ENCODE assay signal across 8 cellular contexts in the genomic region with DNA sequence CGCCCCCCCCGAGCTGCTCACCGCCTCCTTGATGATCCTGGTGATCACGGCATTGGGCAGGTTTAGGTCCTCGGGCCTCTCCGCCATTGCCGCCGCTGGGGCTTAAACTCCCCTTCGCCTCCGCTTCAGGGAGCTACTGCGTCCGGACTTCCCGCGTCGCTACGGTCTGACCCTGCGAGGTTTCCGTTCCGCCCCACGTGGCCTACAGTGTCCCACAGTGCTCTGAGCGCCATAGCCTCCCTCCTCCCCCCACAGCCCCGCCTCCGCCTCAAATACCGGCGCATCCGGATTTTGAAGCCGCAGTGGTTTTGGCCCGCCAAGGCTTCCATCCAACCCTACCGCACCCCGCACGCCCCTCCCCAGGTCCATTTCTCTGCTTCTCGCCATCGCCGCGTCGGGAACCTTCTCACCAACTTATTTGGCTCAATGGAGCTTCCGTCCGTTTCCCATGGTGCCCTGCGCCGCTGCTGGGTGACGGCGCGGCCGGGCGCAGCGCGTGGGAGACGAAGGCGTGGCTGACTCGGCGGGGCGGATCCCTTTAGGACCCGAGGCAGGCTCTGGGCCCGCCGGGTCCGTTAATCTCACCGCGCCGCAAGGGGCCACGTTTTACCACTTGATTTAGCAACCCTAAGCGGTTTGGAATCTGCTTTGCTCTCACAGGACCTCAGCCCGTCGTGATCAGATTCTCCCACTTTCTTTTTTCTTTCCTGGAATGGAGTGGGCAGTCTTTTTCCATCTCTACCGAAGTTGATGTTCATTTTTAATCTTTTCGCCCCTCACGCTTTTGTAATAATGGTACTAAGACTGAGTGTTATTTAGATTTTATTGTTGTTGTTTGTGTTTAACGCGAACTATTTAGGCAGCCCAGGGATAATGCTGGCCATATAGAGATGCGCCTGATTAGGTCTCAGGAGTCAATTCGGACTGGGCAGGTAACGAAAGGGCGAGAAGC. TPM values are rescaled to one million over a fixed set of nuclear protein-coding genes. Genes with fewer than 3 reads are reported as not detected.
DNase-seq lines count a peak whose midpoint lies in the region; ATAC-seq and TF ChIP-seq lines count a peak whose summit lies in the region.

A gene with protein sequence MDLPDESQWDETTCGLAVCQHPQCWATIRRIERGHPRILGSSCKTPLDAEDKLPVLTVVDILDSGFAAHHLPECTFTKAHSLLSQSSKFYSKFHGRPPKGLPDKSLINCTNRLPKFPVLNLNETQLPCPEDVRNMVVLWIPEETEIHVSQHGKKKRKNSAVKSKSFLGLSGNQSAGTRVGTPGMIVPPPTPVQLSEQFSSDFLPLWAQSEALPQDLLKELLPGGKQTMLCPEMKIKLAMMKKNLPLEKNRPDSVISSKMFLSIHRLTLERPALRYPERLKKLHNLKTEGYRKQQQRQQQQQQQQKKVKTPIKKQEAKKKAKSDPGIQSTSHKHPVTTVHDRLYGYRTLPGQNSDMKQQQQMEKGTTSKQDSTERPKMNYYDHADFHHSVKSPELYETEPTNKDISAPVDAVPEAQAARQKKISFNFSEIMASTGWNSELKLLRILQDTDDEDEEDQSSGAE (plus strand): TSS at position 541 of the 952 bp plus-strand sequence. CDS start 2,747 bp downstream, outside the sequence.
A gene with protein sequence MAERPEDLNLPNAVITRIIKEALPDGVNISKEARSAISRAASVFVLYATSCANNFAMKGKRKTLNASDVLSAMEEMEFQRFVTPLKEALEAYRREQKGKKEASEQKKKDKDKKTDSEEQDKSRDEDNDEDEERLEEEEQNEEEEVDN (minus strand): TSS at position 469 of the 952 bp plus-strand sequence. CDS start 382 bp downstream, at position 87.

- CTCF ChIA-PET in PC-3 (lab: Charles Lee) = interaction anchor here (0.5 to 0.9 kb wide), 2 partner anchors 201 to 247 kb away, joined by 3 to 6 read pairs; no protein-coding TSS in a partner anchor

- TF ChIP-seq CTCF in PC-3 (conservative IDR thresholded peaks at IDR 0.05; ENCODE audit: low read depth, low read length) = no peak

- DNase-seq in DMS53 (lab: John Stamatoyannopoulos, UW) = peak; percentile 96
- DNase-seq in Jurkat, Clone E6-1 (ENCODE audit: low read depth, low spot score) = peak; percentile 93
- DNase-seq in PC-3 = peak; percentile 90
- peak; percentile 92 for DNase-seq in activated T-cell treated with anti-CD3 and anti-CD28 coated beads, Interleukin-2, amount 50 U/mL, for 4 hours
- peak; percentile 84 to 91 for DNase-seq in stimulated activated CD8-positive, alpha-beta memory T cell treated with anti-CD3 and anti-CD28 coated beads, Interleukin-7, amount 100 ng/mL, for 1 hour (ENCODE audit: low read depth in 2 of 2)

- H3K27ac ChIP-seq in PC-3 (ENCODE audit: low read length) (peak within 1 kb of the TSS; percentile 96), muscle layer of colon (ENCODE audit: low read depth, low read length) (peak within 1 kb of the TSS; percentile 99)

- H3K9ac ChIP-seq in PC-3 (ENCODE audit: low read length) (peak within 1 kb of the TSS; percentile 100), muscle layer of colon (ENCODE audit: low read length) (peak within 1 kb of the TSS; percentile 100)

- H3K4me2 ChIP-seq in PC-3 (ENCODE audit: low read length) = peak within 1 kb of the TSS; percentile 97

- peaks cover 27% of the 10 kb centered on the region for H3K4me1 Mint-ChIP-seq in activated T-cell treated with anti-CD3 and anti-CD28 coated beads, Interleukin-2, amount 50 U/mL, for 4 hours (ENCODE audit: low read depth)

- no peaks in the 10 kb centered on the region for H3K27me3 Mint-ChIP-seq in activated T-cell treated with anti-CD3 and anti-CD28 coated beads, Interleukin-2, amount 50 U/mL, for 4 hours (ENCODE audit: low read depth)

- peaks cover 23% of the 10 kb centered on the region for H3K36me3 Mint-ChIP-seq in activated T-cell treated with anti-CD3 and anti-CD28 coated beads, Interleukin-2, amount 50 U/mL, for 4 hours (ENCODE audit: insufficient read depth)

- H3K9me3 ChIP-seq in PC-3 (ENCODE audit: low read length) = no peaks in the 10 kb centered on the region
- H3K9me3 ChIP-seq in muscle layer of colon (ENCODE audit: low read length) = no peaks in the 10 kb centered on the region

- POLR2A ChIA-PET in PC-3 (lab: Charles Lee; ENCODE audit: unreplicated experiment) = interaction anchor here (0.7 to 0.9 kb wide), 2 partner anchors 136 to 477 kb away, joined by 3 to 4 read pairs; a partner anchor contains a TSS

- TSS peak; percentile 96 for BruUV-seq in PC-3 (replicated peaks; lab: Mats Ljungman, UMichigan)

- H3K27me3 ChIP-seq in PC-3 (ENCODE audit: low read length) (no peaks in the 10 kb centered on the region), muscle layer of colon (ENCODE audit: control insufficient read depth in 1 of 2, insufficient read depth in 2 of 2, low read length in 2 of 2) (no peaks in the 10 kb centered on the region)

- no peaks in the 10 kb centered on the region for H3K9me3 Mint-ChIP-seq in activated T-cell treated with anti-CD3 and anti-CD28 coated beads, Interleukin-2, amount 50 U/mL, for 4 hours

- H3K4me3 ChIP-seq in Jurkat, Clone E6-1 (ENCODE audit: low read length) = peak within 1 kb of the TSS; percentile 99
- H3K4me3 ChIP-seq in PC-3 (ENCODE audit: low read length) = peak within 1 kb of the TSS; percentile 99
- peak within 1 kb of the TSS; percentile 72 to 95 for H3K4me3 ChIP-seq in muscle layer of colon (ENCODE audit: low read depth in 1 of 2, low read length in 2 of 2)

- H2AFZ ChIP-seq in PC-3 (ENCODE audit: low read length) = peak within 1 kb of the TSS; percentile 94

- H4K20me1 ChIP-seq in PC-3 (ENCODE audit: low read length) = no peaks in the 10 kb centered on the region

- H3K4me3 Mint-ChIP-seq in activated T-cell treated with anti-CD3 and anti-CD28 coated beads, Interleukin-2, amount 50 U/mL, for 4 hours = peak within 1 kb of the TSS; percentile 98

- intact Hi-C loops in PC-3 (cut with micrococcal nuclease) = no loop called here

- peaks cover 31% of the 10 kb centered on the region for H3K79me2 ChIP-seq in PC-3 (ENCODE audit: low read length)

- ATAC-seq in GM21717 (IDR thresholded peaks at IDR 0.05; ENCODE audit: unreplicated experiment) = peak; percentile 92
- ATAC-seq in PC-3 = peak; percentile 94
- ATAC-seq in activated T-cell treated with anti-CD3 and anti-CD28 coated beads, Interleukin-2, amount 50 U/mL, for 4 hours = peak; percentile 95 to 96
- peak; percentile 97 for ATAC-seq in esophagus mucosa

- peaks cover 14% of the 10 kb centered on the region for H3K36me3 ChIP-seq in PC-3 (ENCODE audit: low read depth, low read length)
- H3K36me3 ChIP-seq in muscle layer of colon (ENCODE audit: insufficient read depth, low read length) = peaks cover 19% of the 10 kb centered on the region

- no peaks in the 10 kb centered on the region for H3F3A ChIP-seq in PC-3 (ENCODE audit: low read length, unreplicated experiment)

- peaks cover 17% of the 10 kb centered on the region for H3K4me1 ChIP-seq in PC-3 (ENCODE audit: insufficient read depth, low read length)
- H3K4me1 ChIP-seq in muscle layer of colon (ENCODE audit: insufficient read depth, low read length) = peaks cover 5% of the 10 kb centered on the region

- H3K9me2 ChIP-seq in PC-3 (replicated peaks; ENCODE audit: low read length) = no peaks in the 10 kb centered on the region

RNA-seq across cellular contexts. Expression of the first gene that starts in this region (rescaled TPM):
- polyA plus RNA-seq in Jurkat, Clone E6-1 (2012; ENCODE audit: insufficient read depth, insufficient read length) = 1.6 TPM
- total RNA-seq in PC-3 (2014; rRNA removed) (0.29 and 0.52 TPM in 2 replicates), esophagus mucosa (0.36 TPM)
- 1 to 10 TPM in 2 of 3 donors, under 1 TPM in 1; 0.57 to 1.4 (median 1.1) TPM for total RNA-seq in activated T-cell treated with anti-CD3 and anti-CD28 coated beads, Interleukin-2, amount 50 U/mL, for 4 hours

RNA-seq across cellular contexts. Expression of the second gene that starts in this region (rescaled TPM):
- 131 TPM for polyA plus RNA-seq in Jurkat, Clone E6-1 (2012; ENCODE audit: insufficient read depth, insufficient read length)
- total RNA-seq in PC-3 (2014; rRNA removed) = 83.4 and 84.7 TPM in 2 replicates
- 100 to 1,000 TPM in 2 of 3 donors, 10 to 100 TPM in 1; 97.5 to 111 (median 106) TPM for total RNA-seq in activated T-cell treated with anti-CD3 and anti-CD28 coated beads, Interleukin-2, amount 50 U/mL, for 4 hours
- total RNA-seq in esophagus mucosa = 39.7 TPM

Comparison
In these comparisons a context has a peak if more than half of its experiments do, and no peak if none do; other contexts are left out.
1. Peak in every context shown above with its lines: DNase-seq, ATAC-seq, H3K4me3 ChIP-seq and H3K27ac ChIP-seq.